24 cellular contexts compared by ENCODE assay signal in the genomic region with DNA sequence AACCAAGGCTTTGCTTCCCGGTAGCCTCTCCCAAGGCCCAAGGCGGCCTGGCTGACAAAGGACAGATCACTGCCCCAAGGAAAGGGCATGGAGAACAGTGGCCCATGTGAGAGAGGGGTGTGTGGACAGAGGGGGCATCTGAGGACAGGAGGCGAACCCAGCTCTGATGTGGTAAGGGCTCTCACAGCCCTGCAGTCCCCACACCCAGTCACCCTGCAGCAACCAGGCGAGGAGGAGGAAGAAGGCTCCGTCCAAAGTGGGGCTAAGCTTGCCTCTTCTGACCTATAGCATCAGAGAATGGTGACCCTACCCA.
"Had no signal": no experiment of that assay in that cellular context is flagged by ENCODE, and none has a peak within 500 bp of the region (broad histone marks: within the 10 kb centered on the region; RNA-seq: fewer than 3 reads in every experiment).

No MANE protein-coding gene starts in this region.

- H3K4me3 ChIP-seq: heart left ventricle, lung, pancreas, suprapubic skin, thyroid gland, upper lobe of right lung, vagina had no signal

- H3K36me3 ChIP-seq: heart left ventricle, pancreas, suprapubic skin, thyroid gland, upper lobe of right lung, vagina had no signal

- H3K27me3 ChIP-seq: heart left ventricle, pancreas, suprapubic skin, thyroid gland, upper lobe of right lung, vagina had no signal

- H3K9me3 Mint-ChIP-seq: naive B cell, neural crest cell had no signal

- H3K4me1 ChIP-seq: heart left ventricle, pancreas, upper lobe of right lung had no signal

- H3K27ac Mint-ChIP-seq: naive B cell, progenitor cell of endocrine pancreas had no signal

- DNase-seq: cortex of kidney; effector memory CD4-positive, alpha-beta T cell; heart left ventricle; hippocampal formation; left colon; left ventricle myocardium superior; mesenchymal stem cell; naive B cell; occipital lobe; pancreas; right cardiac atrium; small intestine; stimulated activated CD4-positive, alpha-beta T cell treated with anti-CD3 and anti-CD28 coated beads, Interleukin-2, amount 100 ng/mL, for 48 hours; stimulated activated naive CD8-positive, alpha-beta T cell treated with anti-CD3 and anti-CD28 coated beads, Interleukin-15, Interleukin-2, amounts not matched to agents 100 U/mL and 50 U/mL, for 24 hours; thyroid gland; upper lobe of right lung had no signal

- FAIRE-seq: endometrium, frontal cortex, pancreas, small intestine had no signal

- H3K4me3 Mint-ChIP-seq: naive B cell, neural crest cell had no signal

- H3K27me3 Mint-ChIP-seq: progenitor cell of endocrine pancreas had no signal

- H3K9me3 ChIP-seq: heart left ventricle, pancreas, suprapubic skin, thyroid gland, upper lobe of right lung, vagina had no signal

- H3K4me1 Mint-ChIP-seq: naive B cell had no signal

- ATAC-seq: esophagus mucosa; heart left ventricle; left colon; left ventricle myocardium superior; pancreas; right cardiac atrium; stimulated activated naive CD8-positive, alpha-beta T cell treated with anti-CD3 and anti-CD28 coated beads, Interleukin-15, Interleukin-2, amounts not matched to agents 100 U/mL and 50 U/mL, for 24 hours; upper lobe of right lung had no signal

- H3K36me3 Mint-ChIP-seq: naive B cell had no signal

- H3K27ac ChIP-seq: heart left ventricle, pancreas, suprapubic skin, thyroid gland, upper lobe of right lung, vagina had no signal
